Comparison of ENCODE assay signal across 22 cellular contexts in the genomic region with DNA sequence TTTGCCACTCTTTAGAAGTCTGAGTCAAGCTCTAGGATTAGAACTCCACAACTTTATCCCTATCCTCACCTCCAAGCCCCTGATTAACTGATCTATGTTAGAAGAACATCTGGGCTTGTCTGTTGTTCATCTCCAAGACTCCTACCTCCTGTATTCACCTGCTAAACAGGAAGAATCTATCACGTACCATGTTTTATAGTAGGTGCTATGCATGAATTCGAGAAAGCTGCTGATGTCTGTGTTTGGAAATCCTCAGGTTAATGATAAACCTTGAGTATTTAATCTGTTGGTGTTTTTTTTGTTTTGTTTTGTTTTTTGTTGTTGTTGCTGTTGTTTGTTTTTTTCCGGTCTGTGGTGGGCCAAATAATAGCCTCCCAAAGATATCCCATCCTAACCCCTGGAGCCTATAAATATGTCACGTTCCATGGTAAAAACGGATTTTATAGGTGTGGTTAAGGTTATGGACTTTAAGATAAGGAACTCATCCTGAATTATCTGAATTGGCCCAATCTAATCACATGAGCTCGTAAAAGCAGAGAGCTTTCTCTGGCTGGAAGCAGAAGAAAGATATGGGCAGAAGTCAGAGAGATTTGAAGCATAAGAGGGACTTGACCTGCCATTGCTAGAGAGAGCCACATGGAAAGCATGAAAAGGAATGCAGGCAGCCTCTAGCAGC.
DNase-seq lines count a peak whose midpoint lies in the region; ATAC-seq, FAIRE-seq and TF ChIP-seq lines count a peak whose summit lies in the region.
"Had no signal": no experiment of that assay in that cellular context is flagged by ENCODE, and none has a peak within 500 bp of the region (broad histone marks: within the 10 kb centered on the region; RNA-seq: fewer than 3 reads in every experiment).

No MANE protein-coding gene starts in this region.

- FAIRE-seq in pancreas (lab: Jason Lieb, UNC) = peak; percentile 43

- ATAC-seq in pancreas (no peak), GM18511 (IDR thresholded peaks at IDR 0.05; ENCODE audit: unreplicated experiment) (no peak)

- TF ChIP-seq CTCF in HEK293 (tag by site-specific recombination; IDR thresholded peaks at IDR 0.05) (no peak), colonic mucosa (IDR thresholded peaks at IDR 0.05) (no peak), pancreas (IDR thresholded peaks at IDR 0.05) (no peak)

- H3K9ac ChIP-seq in colonic mucosa (ENCODE audit: low read depth in 2 of 2, low read length in 2 of 2) = no peak overlapping the region

- H3K4me1 ChIP-seq in HEK293 (ENCODE audit: control insufficient read depth, insufficient read depth, low read length) (peaks cover 19% of the 10 kb centered on the region), colonic mucosa (no peaks in the 10 kb centered on the region), pancreas (no peaks in the 10 kb centered on the region)

- intact Hi-C loops in colonic mucosa (cut with DNase I) (no loop called here), pancreas (cut with DNase I) (no loop called here)

- POLR2A ChIA-PET in HEK293 (lab: Yijun Ruan, JAX) = interaction anchor here (0.6 to 1.3 kb wide), 3 partner anchors 28 to 227 kb away, joined by 3 to 8 read pairs (median 6); partner anchors contain the start of gene KDM6A

- H3K9me3 ChIP-seq in HEK293 (ENCODE audit: control insufficient read depth, insufficient read depth, low read depth, low read length) (no peaks in the 10 kb centered on the region), colonic mucosa (no peaks in the 10 kb centered on the region), pancreas (no peaks in the 10 kb centered on the region)

- H3K4me3 ChIP-seq in HEK293 (ENCODE audit: low read depth, low read length) (no peak overlapping the region), colonic mucosa (no peak overlapping the region), pancreas (no peak overlapping the region)
- H3K4me3 ChIP-seq: PC-9 had no signal

- H3K27me3 ChIP-seq in colonic mucosa (peaks cover 10% of the 10 kb centered on the region), pancreas (no peaks in the 10 kb centered on the region)

- H3K27ac ChIP-seq in HEK293 (ENCODE audit: extremely low read depth, low read depth, low read length) (no peak overlapping the region; the same call in 1 of the 2 replicates), colonic mucosa (no peak overlapping the region), pancreas (no peak overlapping the region)
- H3K27ac ChIP-seq: PC-9 had no signal

- no peaks in the 10 kb centered on the region for H3K36me3 ChIP-seq in HEK293 (ENCODE audit: control insufficient read depth in 2 of 2, insufficient read depth in 1 of 2, low read length in 2 of 2)
- H3K36me3 ChIP-seq in colonic mucosa = no peaks in the 10 kb centered on the region
- no peaks in the 10 kb centered on the region for H3K36me3 ChIP-seq in pancreas

- WGBS in pancreas, 2 donors = 61 to 64% methylated on average over 6 of the region's 6 CpGs

- CTCF ChIA-PET in HEK293 (lab: Yijun Ruan, JAX) = no interaction called here

- peak; percentile 4 for DNase-seq in OCI-M1 (lab: John Stamatoyannopoulos, UW)
- DNase-seq in colonic mucosa = peak; percentile 38
- DNase-seq in pancreas = no peak
- no peak for DNase-seq in KG1 (lab: John Stamatoyannopoulos, UW)
- no peak for DNase-seq in SW 1271 (lab: John Stamatoyannopoulos, UW)
- DNase-seq: DMS153; DND-41; H7; HFFc6; IMR-90; Karpas-422; NCI-H1105 treated with DMSO at 0.1 percent for 48 hours; NCI-H146; NCI-H1930; NCI-H446 treated with DMSO at 0.1 percent for 48 hours; NCI-H526; NCI-H82; NK-92 treated with Interleukin-12 subunit alpha and Interleukin-12 subunit beta, amount 100 ng/mL, for 24 hours; PC-9; SHP77 had no signal

TF ChIP-seq in HEK293, 187 proteins besides CTCF, POLR2A, EP300 and RAD21:
- TF ChIP-seq ZNF544 (tag by site-specific recombination; IDR thresholded peaks at IDR 0.05) (no peak), ZNF449 (tag by site-specific recombination; IDR thresholded peaks at IDR 0.05) (peak; percentile 19; the same call in 1 of the 2 replicates), IKZF3 (tag by site-specific recombination; IDR thresholded peaks at IDR 0.05) (0 out of 2 replicates have a peak, but pooled peaks have one; percentile 15), ZNF596 (tag by site-specific recombination; IDR thresholded peaks at IDR 0.05) (peak; percentile 13; the same call in 1 of the 2 replicates), FEZF1 (tag by site-specific recombination; IDR thresholded peaks at IDR 0.05) (peak; percentile 65), ZNF600 (tag by site-specific recombination; IDR thresholded peaks at IDR 0.05) (0 out of 2 replicates have a peak, but pooled peaks have one; percentile 26), KLF7 (tag by site-specific recombination; IDR thresholded peaks at IDR 0.05; ENCODE audit: borderline replicate concordance) (peak; percentile 44; the same call in 1 of the 2 replicates), ZNF169 (tag by site-specific recombination; IDR thresholded peaks at IDR 0.05) (no peak), ZXDB (tag by site-specific recombination; IDR thresholded peaks at IDR 0.05) (peak; percentile 90), ZNF830 (tag by site-specific recombination; IDR thresholded peaks at IDR 0.05; ENCODE audit: low read depth) (no peak), HOXD13 (CRISPR knock-in tag; IDR thresholded peaks at IDR 0.05; ENCODE audit: borderline replicate concordance) (peak; percentile 77; the same call in 1 of the 2 replicates), ZNF843 (tag by site-specific recombination; IDR thresholded peaks at IDR 0.05) (peak; percentile 74), OSR2 (tag by site-specific recombination; IDR thresholded peaks at IDR 0.05) (peak; percentile 22; the same call in 1 of the 2 replicates), PRDM10 (tag by site-specific recombination; IDR thresholded peaks at IDR 0.05) (0 out of 2 replicates have a peak, but pooled peaks have one; percentile 23), ZNF426 (tag by site-specific recombination; IDR thresholded peaks at IDR 0.05) (0 out of 2 replicates have a peak, but pooled peaks have one; percentile 6), ZNF624 (tag by site-specific recombination; IDR thresholded peaks at IDR 0.05) (no peak)
- TF ChIP-seq, protein P1, sequence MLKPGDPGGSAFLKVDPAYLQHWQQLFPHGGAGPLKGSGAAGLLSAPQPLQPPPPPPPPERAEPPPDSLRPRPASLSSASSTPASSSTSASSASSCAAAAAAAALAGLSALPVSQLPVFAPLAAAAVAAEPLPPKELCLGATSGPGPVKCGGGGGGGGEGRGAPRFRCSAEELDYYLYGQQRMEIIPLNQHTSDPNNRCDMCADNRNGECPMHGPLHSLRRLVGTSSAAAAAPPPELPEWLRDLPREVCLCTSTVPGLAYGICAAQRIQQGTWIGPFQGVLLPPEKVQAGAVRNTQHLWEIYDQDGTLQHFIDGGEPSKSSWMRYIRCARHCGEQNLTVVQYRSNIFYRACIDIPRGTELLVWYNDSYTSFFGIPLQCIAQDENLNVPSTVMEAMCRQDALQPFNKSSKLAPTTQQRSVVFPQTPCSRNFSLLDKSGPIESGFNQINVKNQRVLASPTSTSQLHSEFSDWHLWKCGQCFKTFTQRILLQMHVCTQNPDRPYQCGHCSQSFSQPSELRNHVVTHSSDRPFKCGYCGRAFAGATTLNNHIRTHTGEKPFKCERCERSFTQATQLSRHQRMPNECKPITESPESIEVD (tag by site-specific recombination; IDR thresholded peaks at IDR 0.05) = peak; percentile 78
TF ChIP-seq in HEK293: peak in this region for 13.

Comparison
In these comparisons a context has a peak if more than half of its experiments do, and no peak if none do; other contexts are left out.
1. DNase-seq: peak in OCI-M1 (single experiment) and colonic mucosa (single experiment); none in pancreas (0 of 6), KG1 (single experiment) and SW 1271 (0 of 2).